14 cellular contexts compared by ENCODE assay signal in genomic region chr12:27843714-27844245, GRCh38.
DNase-seq lines count a peak whose midpoint lies in the region; ATAC-seq and TF ChIP-seq lines count a peak whose summit lies in the region.
"Had no signal": no experiment of that assay in that cellular context is flagged by ENCODE, and none has a peak within 500 bp of the region (broad histone marks: within the 10 kb centered on the region; RNA-seq: fewer than 3 reads in every experiment).

No MANE protein-coding gene starts in this region.

- no peak overlapping the region for H3K9ac ChIP-seq in fibroblast of lung (ENCODE audit: insufficient read depth, low read length)
- H3K9ac ChIP-seq: GM23248, SK-N-SH had no signal

- peak; percentile 6 for DNase-seq in DMS 273 (lab: John Stamatoyannopoulos, UW; ENCODE audit: unreplicated experiment)
- DNase-seq in DMS 273 treated with DMSO at 0.1 percent for 48 hours (lab: John Stamatoyannopoulos, UW): no peak
- peak; percentile 26 for DNase-seq in SK-MEL-5 (ENCODE audit: low read depth, low spot score)
- peak; percentile 71 to 94 for DNase-seq in fibroblast of lung (ENCODE audit: low read depth in 2 of 2)
- no peak for DNase-seq in osteoblast (ENCODE audit: insufficient read length, low spot score, missing footprints)
- DNase-seq in NCI-H1092 treated with DMSO at 0.1 percent for 48 hours (lab: John Stamatoyannopoulos, UW): no peak
- DNase-seq in prostate gland (ENCODE audit: low spot score): no peak
- DNase-seq: activated effector memory CD4-positive, alpha-beta T cell treated with Interleukin-2 at 50 U/mL for 16 hours; DMS153; GM23248; SK-N-SH; trophoblast cell had no signal

- no peak overlapping the region for H2AFZ ChIP-seq in fibroblast of lung (ENCODE audit: low read length)
- H2AFZ ChIP-seq in osteoblast (ENCODE audit: low read length): no peak overlapping the region
- H2AFZ ChIP-seq: GM23248 had no signal

- ATAC-seq in GM21526 (IDR thresholded peaks at IDR 0.05; ENCODE audit: low FRiP score, unreplicated experiment): no peak

- H3K4me1 ChIP-seq in fibroblast of lung (ENCODE audit: control insufficient read depth, extremely low read depth, insufficient read depth, low read length): no peaks in the 10 kb centered on the region
- peaks cover 8% of the 10 kb centered on the region for H3K4me1 ChIP-seq in osteoblast (ENCODE audit: insufficient read depth, low read length)
- no peaks in the 10 kb centered on the region for H3K4me1 ChIP-seq in prostate gland (replicated peaks)

- H3K4me2 ChIP-seq in fibroblast of lung (ENCODE audit: extremely low read depth, insufficient read depth, low read length): peak overlapping the region; percentile 42
- H3K4me2 ChIP-seq in osteoblast (ENCODE audit: insufficient read depth, low read length): peak overlapping the region; percentile 63
- H3K4me2 ChIP-seq: SK-N-SH had no signal

- H3K9me3 ChIP-seq in fibroblast of lung (ENCODE audit: control insufficient read depth, insufficient read depth, low read depth, low read length) (no peaks in the 10 kb centered on the region), osteoblast (ENCODE audit: low read depth, low read length) (no peaks in the 10 kb centered on the region), prostate gland (no peaks in the 10 kb centered on the region)
- H3K9me3 ChIP-seq: SK-N-SH had no signal

- no peak overlapping the region for H3K4me3 ChIP-seq in fibroblast of lung (replicated peaks in 1 of 4; ENCODE audit: control extremely low read depth in 1 of 4, insufficient read depth in 1 of 4, low read depth in 3 of 4, low read length in 4 of 4)
- H3K4me3 ChIP-seq in osteoblast (ENCODE audit: insufficient read depth, low read length): no peak overlapping the region
- H3K4me3 ChIP-seq in prostate gland: no peak overlapping the region
- H3K4me3 ChIP-seq: GM23248 had no signal

- TF ChIP-seq POLR2A in prostate gland (IDR thresholded peaks at IDR 0.05): no peak

- 77% methylated on average over 8 of the region's 8 CpGs for WGBS in prostate gland

- H3K36me3 ChIP-seq in fibroblast of lung (ENCODE audit: control insufficient read depth, insufficient read depth, low read length) (no peaks in the 10 kb centered on the region), osteoblast (ENCODE audit: insufficient read depth, low read length) (no peaks in the 10 kb centered on the region), prostate gland (no peaks in the 10 kb centered on the region)

- no peaks in the 10 kb centered on the region for H3K27me3 ChIP-seq in fibroblast of lung (ENCODE audit: control insufficient read depth, insufficient read depth, low read length)
- no peaks in the 10 kb centered on the region for H3K27me3 ChIP-seq in osteoblast (ENCODE audit: insufficient read depth, low read length)
- no peaks in the 10 kb centered on the region for H3K27me3 ChIP-seq in prostate gland (replicated peaks; ENCODE audit: insufficient read depth)

- intact Hi-C loops in prostate gland (cut with DNase I): no loop called here

- H4K20me1 ChIP-seq in fibroblast of lung (ENCODE audit: control insufficient read depth, extremely low read depth, insufficient read depth, low read length) (no peaks in the 10 kb centered on the region), osteoblast (ENCODE audit: insufficient read depth, low read length) (no peaks in the 10 kb centered on the region)

- in situ Hi-C loops in SK-MEL-5 (cut with HindIII; ENCODE audit: low pct_unique_long_range_greater_than_20kb, low sequenced_read_pairs): no loop called here

- TF ChIP-seq CTCF in fibroblast of lung (conservative IDR thresholded peaks at IDR 0.05 in 1 of 2, IDR thresholded peaks at IDR 0.05 in 1 of 2; ENCODE audit: low read depth in 1 of 2, low read length in 2 of 2) (no peak), osteoblast (IDR thresholded peaks at IDR 0.05; ENCODE audit: extremely low read depth, low read depth, low read length) (no peak), prostate gland (IDR thresholded peaks at IDR 0.05) (no peak)

- H3K79me2 ChIP-seq in fibroblast of lung (ENCODE audit: control insufficient read depth, insufficient read depth, low read length) (no peaks in the 10 kb centered on the region), osteoblast (ENCODE audit: insufficient read depth, low read length) (no peaks in the 10 kb centered on the region)

- no peak overlapping the region for H3K27ac ChIP-seq in fibroblast of lung (ENCODE audit: insufficient read depth, low read length)
- no peak overlapping the region for H3K27ac ChIP-seq in osteoblast (ENCODE audit: low read depth, low read length)
- H3K27ac ChIP-seq in prostate gland: no peak overlapping the region
- H3K27ac ChIP-seq: 22Rv1, GM23248 had no signal

Comparison
In these comparisons a context has a peak if more than half of its experiments do, and no peak if none do; other contexts are left out.
1. DNase-seq: peak in DMS 273 (single experiment), SK-MEL-5 (single experiment) and fibroblast of lung (2 of 2); none in DMS 273 treated with DMSO at 0.1 percent for 48 hours (single experiment), osteoblast (single experiment), NCI-H1092 treated with DMSO at 0.1 percent for 48 hours (single experiment) and prostate gland (single experiment).